ENCODE assay signal across 10 cellular contexts in the genomic region with DNA sequence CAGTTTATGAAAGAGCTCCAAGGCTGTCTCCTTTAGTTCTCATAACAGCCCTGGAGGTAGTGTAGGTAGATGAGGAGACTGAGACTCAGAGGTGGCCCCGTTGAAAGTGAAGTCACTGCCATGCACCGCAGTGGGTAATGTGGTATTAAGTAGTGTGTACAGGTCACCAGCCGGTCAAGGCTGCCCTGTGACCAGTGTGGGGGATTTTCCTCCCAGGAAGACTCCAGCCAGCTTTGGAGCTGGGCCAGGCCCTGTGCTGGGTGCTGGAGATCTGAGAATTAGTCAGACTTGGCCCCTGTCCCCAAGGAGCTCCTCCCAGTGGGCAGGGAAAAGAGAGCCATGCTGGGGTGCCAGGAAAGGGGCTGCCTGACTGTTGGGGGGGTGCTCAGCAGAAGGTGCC. TPM values are rescaled to one million over a fixed set of nuclear protein-coding genes. Genes with fewer than 3 reads are reported as not detected.
DNase-seq lines count a peak whose midpoint lies in the region; ATAC-seq, FAIRE-seq and TF ChIP-seq lines count a peak whose summit lies in the region.
"Had no signal": no experiment of that assay in that cellular context is flagged by ENCODE, and none has a peak within 500 bp of the region (broad histone marks: within the 10 kb centered on the region; RNA-seq: fewer than 3 reads in every experiment).

No MANE protein-coding gene starts in this region.

- H3K4me3 Mint-ChIP-seq in activated naive CD4-positive, alpha-beta T cell treated with anti-CD3 and anti-CD28 coated beads for 36 hours = no peak overlapping the region

- no peaks in the 10 kb centered on the region for H3K4me1 Mint-ChIP-seq in activated naive CD4-positive, alpha-beta T cell treated with anti-CD3 and anti-CD28 coated beads for 36 hours (ENCODE audit: low read depth)

- H3K27ac Mint-ChIP-seq in activated naive CD4-positive, alpha-beta T cell treated with anti-CD3 and anti-CD28 coated beads for 36 hours = no peak overlapping the region

- FAIRE-seq in small intestine (lab: Jason Lieb, UNC) = no peak

- no peak overlapping the region for H3K4me3 ChIP-seq in foreskin fibroblast (ENCODE audit: low read depth in 1 of 2, low read length in 2 of 2)
- no peak overlapping the region for H3K4me3 ChIP-seq in small intestine (ENCODE audit: low read depth in 1 of 2, low read length in 2 of 2)
- H3K4me3 ChIP-seq in BE2C (ENCODE audit: low read depth, low read length) = no peak overlapping the region

- ATAC-seq in SK-N-SH treated with all-trans-retinoic acid at 6 μM for 48 hours = peak; percentile 72

- no peaks in the 10 kb centered on the region for H3K9me3 Mint-ChIP-seq in activated naive CD4-positive, alpha-beta T cell treated with anti-CD3 and anti-CD28 coated beads for 36 hours

- H3K9me3 ChIP-seq in small intestine (ENCODE audit: control insufficient read depth, low read depth) (no peaks in the 10 kb centered on the region), BE2C (no peaks in the 10 kb centered on the region)

- no peaks in the 10 kb centered on the region for H3K27me3 ChIP-seq in small intestine (ENCODE audit: control insufficient read depth in 2 of 2, insufficient read depth in 2 of 2, low read length in 2 of 2)
- no peaks in the 10 kb centered on the region for H3K27me3 ChIP-seq in BE2C

- no peaks in the 10 kb centered on the region for H3K36me3 Mint-ChIP-seq in activated naive CD4-positive, alpha-beta T cell treated with anti-CD3 and anti-CD28 coated beads for 36 hours (ENCODE audit: low read depth)

- peak; percentile 87 for DNase-seq in HCEC 1CT
- peak; percentile 93 to 94 for DNase-seq in foreskin fibroblast
- peak; percentile 88 for DNase-seq in small intestine
- DNase-seq in activated naive CD4-positive, alpha-beta T cell treated with anti-CD3 and anti-CD28 coated beads for 36 hours = no peak
- no peak for DNase-seq in activated naive CD4-positive, alpha-beta T cell (lab: John Stamatoyannopoulos, UW)
- no peak for DNase-seq in BE2C
- no peak for DNase-seq in stimulated activated CD4-positive, alpha-beta T cell treated with anti-CD3 and anti-CD28 coated beads, Interleukin-2, amount 100 ng/mL, for 24 hours
- DNase-seq: NCI-H187 treated with DMSO at 0.1 percent for 48 hours, WERI-Rb-1 had no signal

- intact Hi-C loops in activated naive CD4-positive, alpha-beta T cell treated with anti-CD3 and anti-CD28 coated beads for 36 hours (cut with micrococcal nuclease) = no loop called here

- H3K36me3 ChIP-seq in small intestine (ENCODE audit: control insufficient read depth in 2 of 2, insufficient read depth in 2 of 2, low read length in 2 of 2) = peaks cover 0 to 3% of the 10 kb centered on the region in 2 donors
- H3K36me3 ChIP-seq in BE2C = no peaks in the 10 kb centered on the region
- H3K36me3 ChIP-seq: WERI-Rb-1 had no signal

- CTCF ChIA-PET in activated naive CD4-positive, alpha-beta T cell treated with anti-CD3 and anti-CD28 coated beads for 36 hours (lab: Charles Lee) = interaction anchor here (0.6 to 2.5 kb wide), 3 partner anchors 16 to 61 kb away, joined by 3 to 10 read pairs (median 4); no protein-coding TSS in a partner anchor

- H3K4me1 ChIP-seq in small intestine (ENCODE audit: control insufficient read depth in 2 of 2, insufficient read depth in 1 of 2, low read depth in 1 of 2, low read length in 1 of 2) = peaks cover 9 to 29% of the 10 kb centered on the region in 2 donors
- H3K4me1 ChIP-seq in BE2C = peaks cover 7% of the 10 kb centered on the region; the same call in 1 of the 2 replicates

- H3K27ac ChIP-seq in small intestine (ENCODE audit: low read depth in 1 of 2, low read length in 1 of 2) = peak overlapping the region; percentile 78 to 83
- H3K27ac ChIP-seq: WERI-Rb-1 had no signal

- no peak for TF ChIP-seq CTCF in foreskin fibroblast (IDR thresholded peaks at IDR 0.05; ENCODE audit: low read depth, low read length)
- TF ChIP-seq CTCF in BE2C (IDR thresholded peaks at IDR 0.05; ENCODE audit: low read depth, low read length) = no peak

- no peaks in the 10 kb centered on the region for H3K27me3 Mint-ChIP-seq in activated naive CD4-positive, alpha-beta T cell treated with anti-CD3 and anti-CD28 coated beads for 36 hours (ENCODE audit: low read depth)

- 19 to 43% (median 43%) methylated on average over 3 of the region's 3 CpGs for whole genome bisulfite sequencing in small intestine, 3 donors

TF ChIP-seq in SK-N-SH treated with all-trans-retinoic acid at 6 μM for 48 hours, 23 proteins besides CTCF, POLR2A, EP300 and RAD21:
- TF ChIP-seq ZC3H10 (CRISPR knock-in tag; IDR thresholded peaks at IDR 0.05) (no peak), ZNF8 (CRISPR knock-in tag; IDR thresholded peaks at IDR 0.05) (no peak), SNAI2 (CRISPR knock-in tag; IDR thresholded peaks at IDR 0.05) (no peak), TOX (CRISPR knock-in tag; IDR thresholded peaks at IDR 0.05; ENCODE audit: borderline replicate concordance) (no peak), ZNF565 (CRISPR knock-in tag; conservative IDR thresholded peaks at IDR 0.05; ENCODE audit: low read depth) (no peak), ZFP30 (CRISPR knock-in tag; IDR thresholded peaks at IDR 0.05) (no peak), ESRRG (CRISPR knock-in tag; IDR thresholded peaks at IDR 0.05) (no peak), ISL1 (CRISPR knock-in tag; IDR thresholded peaks at IDR 0.05) (no peak), OSR1 (CRISPR knock-in tag; IDR thresholded peaks at IDR 0.05) (no peak), ZFP3 (CRISPR knock-in tag; IDR thresholded peaks at IDR 0.05) (peak; percentile 77)
- TF ChIP-seq, protein P1, sequence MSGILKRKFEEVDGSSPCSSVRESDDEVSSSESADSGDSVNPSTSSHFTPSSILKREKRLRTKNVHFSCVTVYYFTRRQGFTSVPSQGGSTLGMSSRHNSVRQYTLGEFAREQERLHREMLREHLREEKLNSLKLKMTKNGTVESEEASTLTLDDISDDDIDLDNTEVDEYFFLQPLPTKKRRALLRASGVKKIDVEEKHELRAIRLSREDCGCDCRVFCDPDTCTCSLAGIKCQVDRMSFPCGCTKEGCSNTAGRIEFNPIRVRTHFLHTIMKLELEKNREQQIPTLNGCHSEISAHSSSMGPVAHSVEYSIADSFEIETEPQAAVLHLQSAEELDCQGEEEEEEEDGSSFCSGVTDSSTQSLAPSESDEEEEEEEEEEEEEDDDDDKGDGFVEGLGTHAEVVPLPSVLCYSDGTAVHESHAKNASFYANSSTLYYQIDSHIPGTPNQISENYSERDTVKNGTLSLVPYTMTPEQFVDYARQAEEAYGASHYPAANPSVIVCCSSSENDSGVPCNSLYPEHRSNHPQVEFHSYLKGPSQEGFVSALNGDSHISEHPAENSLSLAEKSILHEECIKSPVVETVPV (CRISPR knock-in tag; IDR thresholded peaks at IDR 0.05) = no peak
- TF ChIP-seq, protein P2, sequence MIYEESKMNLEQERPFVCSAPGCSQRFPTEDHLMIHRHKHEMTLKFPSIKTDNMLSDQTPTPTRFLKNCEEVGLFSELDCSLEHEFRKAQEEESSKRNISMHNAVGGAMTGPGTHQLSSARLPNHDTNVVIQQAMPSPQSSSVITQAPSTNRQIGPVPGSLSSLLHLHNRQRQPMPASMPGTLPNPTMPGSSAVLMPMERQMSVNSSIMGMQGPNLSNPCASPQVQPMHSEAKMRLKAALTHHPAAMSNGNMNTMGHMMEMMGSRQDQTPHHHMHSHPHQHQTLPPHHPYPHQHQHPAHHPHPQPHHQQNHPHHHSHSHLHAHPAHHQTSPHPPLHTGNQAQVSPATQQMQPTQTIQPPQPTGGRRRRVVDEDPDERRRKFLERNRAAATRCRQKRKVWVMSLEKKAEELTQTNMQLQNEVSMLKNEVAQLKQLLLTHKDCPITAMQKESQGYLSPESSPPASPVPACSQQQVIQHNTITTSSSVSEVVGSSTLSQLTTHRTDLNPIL (CRISPR knock-in tag; IDR thresholded peaks at IDR 0.05; ENCODE audit: low read depth) = peak; percentile 26; the same call in 1 of the 2 replicates

RNA-seq across cellular contexts. Expression of a gene that starts 5.3 kb away (rescaled TPM):
- 1 to 10 TPM in 2 of 3 donors, not detected in 1; 1.5 to 2.7 TPM for polyA plus RNA-seq in small intestine
- not detected for total RNA-seq in activated naive CD4-positive, alpha-beta T cell treated with anti-CD3 and anti-CD28 coated beads for 36 hours
- polyA plus RNA-seq in BE2C (2012; ENCODE audit: insufficient read depth, insufficient read length, low read depth) = 0.94 TPM

RNA-seq across cellular contexts. Expression of a gene that starts 20.1 kb away (rescaled TPM):
- polyA plus RNA-seq in small intestine = 1 to 10 TPM; 1.4 to 2.8 (median 1.6) TPM
- total RNA-seq in activated naive CD4-positive, alpha-beta T cell treated with anti-CD3 and anti-CD28 coated beads for 36 hours = not detected
- polyA plus RNA-seq in BE2C (2012; ENCODE audit: insufficient read depth, insufficient read length, low read depth) = 0.36 TPM

RNA-seq across cellular contexts. Expression of a gene that starts 41.2 kb away (rescaled TPM):
- 10 to 100 TPM; 43.8 to 61.1 (median 48.6) TPM for polyA plus RNA-seq in small intestine
- 1 to 10 TPM in 1 of 2 experiments, under 1 TPM in 1; 0.79 to 1.5 TPM for total RNA-seq in activated naive CD4-positive, alpha-beta T cell treated with anti-CD3 and anti-CD28 coated beads for 36 hours
- polyA plus RNA-seq in BE2C (2012; ENCODE audit: insufficient read depth, insufficient read length, low read depth) = 13.2 TPM

Comparison
In these comparisons a context has a peak if more than half of its experiments do, and no peak if none do; other contexts are left out.
1. DNase-seq: peak in HCEC 1CT (single experiment), foreskin fibroblast (2 of 2) and small intestine (single experiment); none in activated naive CD4-positive, alpha-beta T cell treated with anti-CD3 and anti-CD28 coated beads for 36 hours (single experiment), activated naive CD4-positive, alpha-beta T cell (0 of 4), BE2C (single experiment) and stimulated activated CD4-positive, alpha-beta T cell treated with anti-CD3 and anti-CD28 coated beads, Interleukin-2, amount 100 ng/mL, for 24 hours (0 of 2).